8 cellular contexts compared by ENCODE assay signal in the genomic region with DNA sequence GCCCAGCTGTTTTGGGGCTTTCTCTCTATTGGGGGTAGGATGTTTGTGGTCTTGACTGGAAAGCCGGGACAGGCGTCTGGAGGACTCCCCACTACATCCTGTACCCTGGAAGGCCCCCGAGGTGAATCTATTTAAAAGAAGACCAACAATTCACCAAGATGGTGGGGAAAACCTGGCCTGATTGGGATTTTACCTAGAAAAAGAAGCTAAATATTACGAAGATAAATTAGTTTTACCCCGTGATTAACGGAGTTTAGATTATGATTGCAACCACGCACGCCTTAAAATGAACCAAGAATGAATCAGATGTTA. TPM values are rescaled to one million over a fixed set of nuclear protein-coding genes. Genes with fewer than 3 reads are reported as not detected.
DNase-seq lines count a peak whose midpoint lies in the region; ATAC-seq and TF ChIP-seq lines count a peak whose summit lies in the region.

No MANE protein-coding gene starts in this region.

- H3K27me3 ChIP-seq in AG04450 (ENCODE audit: control insufficient read depth, insufficient read depth, low read length): peaks cover 16% of the 10 kb centered on the region
- H3K27me3 ChIP-seq in mammary epithelial cell (ENCODE audit: insufficient read depth, low read length): no peaks in the 10 kb centered on the region

- WGBS in mammary epithelial cell (ENCODE audit: low coverage, missing lambda C conversion rate): 46% methylated on average over 8 of the region's 8 CpGs

- H3K79me2 ChIP-seq in mammary epithelial cell (ENCODE audit: insufficient read depth, low read length): no peaks in the 10 kb centered on the region

- no peak for TF ChIP-seq CTCF in AG04450 (IDR thresholded peaks at IDR 0.05; ENCODE audit: low read depth, low read length)
- TF ChIP-seq CTCF in mammary epithelial cell (conservative IDR thresholded peaks at IDR 0.05 in 1 of 2, IDR thresholded peaks at IDR 0.05 in 1 of 2; ENCODE audit: extremely low read depth in 1 of 2, insufficient read depth in 1 of 2, low read depth in 1 of 2, low read length in 2 of 2): no peak

- H3K27me3 Mint-ChIP-seq in IgD-negative memory B cell: no peaks in the 10 kb centered on the region
- no peaks in the 10 kb centered on the region for H3K27me3 Mint-ChIP-seq in naive thymus-derived CD8-positive, alpha-beta T cell

- in situ Hi-C loops in mammary epithelial cell (cut with MboI; ENCODE audit: low sequenced_read_pairs in 2 of 2): no loop called here

- H3K4me3 Mint-ChIP-seq in IgD-negative memory B cell: peak overlapping the region; percentile 78 to 90 (median 86)
- H3K4me3 Mint-ChIP-seq in naive thymus-derived CD8-positive, alpha-beta T cell: peak overlapping the region; percentile 83 to 93 (median 88)

- H3K9ac ChIP-seq in mammary epithelial cell (ENCODE audit: insufficient read depth, low read length): no peak overlapping the region

- H3K36me3 Mint-ChIP-seq in IgD-negative memory B cell: no peaks in the 10 kb centered on the region
- no peaks in the 10 kb centered on the region for H3K36me3 Mint-ChIP-seq in naive thymus-derived CD8-positive, alpha-beta T cell

- H4K20me1 ChIP-seq in mammary epithelial cell (ENCODE audit: insufficient read depth, low read length): no peaks in the 10 kb centered on the region

- H3K27ac Mint-ChIP-seq in IgD-negative memory B cell: peak overlapping the region; percentile 70 to 94 (median 83)
- peak overlapping the region; percentile 87 to 96 (median 94) for H3K27ac Mint-ChIP-seq in naive thymus-derived CD8-positive, alpha-beta T cell

- dilution Hi-C loops in mammary epithelial cell (cut with HindIII; ENCODE audit: low sequenced_read_pairs): no loop called here

- peak overlapping the region; percentile 86 for H3K4me2 ChIP-seq in mammary epithelial cell (ENCODE audit: insufficient read depth, low read depth, low read length)

- no peak for ATAC-seq in naive thymus-derived CD8-positive, alpha-beta T cell
- ATAC-seq in GM21825 (IDR thresholded peaks at IDR 0.05; ENCODE audit: unreplicated experiment): no peak

- H3K9me3 Mint-ChIP-seq in IgD-negative memory B cell: no peaks in the 10 kb centered on the region
- H3K9me3 Mint-ChIP-seq in naive thymus-derived CD8-positive, alpha-beta T cell: no peaks in the 10 kb centered on the region

- H3K4me1 Mint-ChIP-seq in IgD-negative memory B cell: peaks cover 39 to 59% (median 52%) of the 10 kb centered on the region in 3 donors
- H3K4me1 Mint-ChIP-seq in naive thymus-derived CD8-positive, alpha-beta T cell: peaks cover 44 to 85% (median 73%) of the 10 kb centered on the region in 4 donors

- no TSS peak for BruUV-seq in mammary epithelial cell (replicated peaks; lab: Mats Ljungman, UMichigan)

- DNase-seq in AG04450 (ENCODE audit: low read depth, low spot score): no peak
- DNase-seq in mammary epithelial cell: no peak
- DNase-seq in naive thymus-derived CD8-positive, alpha-beta T cell: no peak
- DNase-seq in superior temporal gyrus (ENCODE audit: extremely low spot score): no peak
- DNase-seq in GM19238 (ENCODE audit: insufficient read length, low spot score): no peak
- DNase-seq in DMS53 (lab: John Stamatoyannopoulos, UW): no peak

- CTCF ChIA-PET in AG04450 (lab: Charles Lee): interaction anchor here (1.7 kb wide), 1 partner anchor 17 kb away, joined by 7 read pairs; no protein-coding TSS in a partner anchor
- CTCF ChIA-PET in mammary epithelial cell (lab: Charles Lee; ENCODE audit: low non-redundant PET): no interaction called here

- H2AFZ ChIP-seq in mammary epithelial cell (ENCODE audit: low read depth, low read length): peak overlapping the region; percentile 92

- H3K4me1 ChIP-seq in mammary epithelial cell (ENCODE audit: insufficient read depth, low read length): peaks cover 20% of the 10 kb centered on the region

- no peak overlapping the region for H3K27ac ChIP-seq in AG04450 (ENCODE audit: low read depth, low read length)
- no peak overlapping the region for H3K27ac ChIP-seq in mammary epithelial cell (ENCODE audit: insufficient read depth, low read depth, low read length)

- H3K9me3 ChIP-seq in AG04450 (ENCODE audit: control insufficient read depth, insufficient read depth, low read length): no peaks in the 10 kb centered on the region; the same call in 1 of the 2 replicates
- no peaks in the 10 kb centered on the region for H3K9me3 ChIP-seq in mammary epithelial cell (replicated peaks; ENCODE audit: insufficient read depth, low read length)

- intact Hi-C loops in mammary epithelial cell (cut with micrococcal nuclease): loop anchor here (2.0 kb wide), 1 partner anchor 50 kb away; the partner anchor contains the start of gene DOK4

- POLR2A ChIA-PET in AG04450 (lab: Yijun Ruan, JAX): interaction anchor here (0.6 kb wide), 1 partner anchor 205 kb away, joined by 6 read pairs; no protein-coding TSS in a partner anchor
- POLR2A ChIA-PET in naive thymus-derived CD8-positive, alpha-beta T cell (lab: Charles Lee): interaction anchor here (0.6 to 3.3 kb wide), 16 partner anchors 9 to 1018 kb away, joined by 3 to 42 read pairs (median 5); partner anchors contain the start of genes CFAP20, CIAPIN1, COQ9 and DOK4

- H3K4me3 ChIP-seq in AG04450 (ENCODE audit: low read depth, low read length) (peak overlapping the region; percentile 63), mammary epithelial cell (replicated peaks in 1 of 3; ENCODE audit: insufficient read depth in 1 of 3, low read depth in 2 of 3, low read length in 3 of 3) (no peak overlapping the region)

- no peaks in the 10 kb centered on the region for H3K36me3 ChIP-seq in mammary epithelial cell (ENCODE audit: insufficient read depth, low read length)

RNA-seq across cellular contexts. Expression of gene CCDC102A, which starts 0.8 kb away (rescaled TPM):
- 7.1 and 8.3 TPM in 2 replicates for polyA plus RNA-seq in AG04450 (2011; rRNA removed)
- polyA minus RNA-seq in AG04450 (2011; rRNA and poly(A)+ RNA removed): 3.5 and 5.7 TPM in 2 replicates
- 15.1 TPM for polyA plus RNA-seq in IgD-negative memory B cell
- 1 to 10 TPM; 4.4 to 6.8 TPM for total RNA-seq in mammary epithelial cell
- polyA plus RNA-seq in mammary epithelial cell: 4.2 TPM
- polyA minus RNA-seq in mammary epithelial cell: 15.3 TPM
- 1 to 10 TPM; 7.0 to 9.7 TPM for total RNA-seq in naive thymus-derived CD8-positive, alpha-beta T cell
- polyA plus RNA-seq in naive thymus-derived CD8-positive, alpha-beta T cell: 10 to 100 TPM in 1 of 3 donors, 1 to 10 TPM in 2; 7.8 to 17.0 (median 9.2) TPM

RNA-seq across cellular contexts. Expression of gene ADGRG5, which starts 5.3 kb away (rescaled TPM):
- polyA plus RNA-seq in AG04450 (2011; rRNA removed) (not detected in 2 replicates), IgD-negative memory B cell (33.5 TPM), mammary epithelial cell (not detected)
- polyA minus RNA-seq in AG04450 (2011; rRNA and poly(A)+ RNA removed): not detected in 2 replicates
- total RNA-seq in mammary epithelial cell: not detected
- polyA minus RNA-seq in mammary epithelial cell: not detected
- total RNA-seq in naive thymus-derived CD8-positive, alpha-beta T cell: 1 to 10 TPM in 1 of 2 experiments, under 1 TPM in 1; 0.60 to 1.1 TPM
- polyA plus RNA-seq in naive thymus-derived CD8-positive, alpha-beta T cell: 10 to 100 TPM in 1 of 3 donors, 1 to 10 TPM in 2; 2.5 to 12.8 (median 4.4) TPM

RNA-seq across cellular contexts. Expression of gene DOK4, which starts 50.9 kb away (rescaled TPM):
- polyA plus RNA-seq in AG04450 (2011; rRNA removed): 12.5 and 15.9 TPM in 2 replicates
- 13.8 and 22.0 TPM in 2 replicates for polyA minus RNA-seq in AG04450 (2011; rRNA and poly(A)+ RNA removed)
- polyA plus RNA-seq in IgD-negative memory B cell: 0.46 TPM
- total RNA-seq in mammary epithelial cell: 10 to 100 TPM; 14.8 to 20.0 TPM
- 13.9 TPM for polyA plus RNA-seq in mammary epithelial cell
- 34.1 TPM for polyA minus RNA-seq in mammary epithelial cell
- 1 to 10 TPM; 3.9 to 4.8 TPM for total RNA-seq in naive thymus-derived CD8-positive, alpha-beta T cell
- polyA plus RNA-seq in naive thymus-derived CD8-positive, alpha-beta T cell: 1 to 10 TPM; 1.8 to 4.7 (median 3.1) TPM
